In the genomic region with DNA sequence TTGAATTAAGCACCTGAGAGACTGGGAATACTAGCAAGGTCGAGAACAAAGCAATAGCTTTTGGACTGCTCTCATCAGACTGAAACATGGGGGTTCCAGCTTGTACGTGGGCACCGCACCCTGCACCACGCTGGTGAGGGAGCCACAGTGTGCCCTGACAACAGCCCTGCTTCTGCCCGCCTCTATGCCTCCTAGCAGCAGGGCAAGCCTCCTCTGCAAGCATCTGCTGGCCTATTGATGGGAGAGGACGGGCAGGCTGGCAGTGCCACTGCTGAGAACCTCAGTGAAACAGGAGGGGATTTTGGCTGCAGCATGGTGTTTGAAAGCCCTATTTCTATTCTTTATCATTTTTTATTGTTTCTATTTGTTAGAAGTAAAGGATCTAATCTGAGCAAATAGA, we compare ENCODE assay signal across 23 cellular contexts.
"Had no signal": no experiment of that assay in that cellular context is flagged by ENCODE, and none has a peak within 500 bp of the region (broad histone marks: within the 10 kb centered on the region; RNA-seq: fewer than 3 reads in every experiment).

No MANE protein-coding gene starts in this region.

- ATAC-seq: activated CD4-positive, CD25-positive, alpha-beta regulatory T cell treated with anti-CD3 and anti-CD28 coated beads, Interleukin-2, amount 50 U/mL, for 24 hours; activated CD8-positive, alpha-beta memory T cell treated with anti-CD3 and anti-CD28 coated beads, Interleukin-2, amount 10 ng/mL, durations not matched to agents 7 days and 5 days; esophagus mucosa; lower lobe of right lung; mucosa of descending colon; naive thymus-derived CD4-positive, alpha-beta T cell; SK-N-SH treated with all-trans-retinoic acid at 6 μM for 48 hours had no signal

- H3K27ac ChIP-seq: adrenal gland, lower lobe of right lung, neutrophil, parathyroid adenoma, skin epidermis, suprapubic skin had no signal

- H3K27me3 Mint-ChIP-seq: type B pancreatic cell had no signal

- H3K9me3 Mint-ChIP-seq: type B pancreatic cell had no signal

- H3K4me3 Mint-ChIP-seq: activated CD8-positive, alpha-beta memory T cell treated with anti-CD3 and anti-CD28 coated beads, Interleukin-2, amount 10 ng/mL, durations not matched to agents 7 days and 5 days; naive thymus-derived CD4-positive, alpha-beta T cell; type B pancreatic cell had no signal

- H3K36me3 Mint-ChIP-seq: activated CD8-positive, alpha-beta memory T cell treated with anti-CD3 and anti-CD28 coated beads, Interleukin-2, amount 10 ng/mL, durations not matched to agents 7 days and 5 days; naive thymus-derived CD4-positive, alpha-beta T cell; type B pancreatic cell had no signal

- DNase-seq: activated CD4-positive, alpha-beta T cell treated with anti-CD3 and anti-CD28 coated beads, Interleukin-2, amount 50 U/mL, for 4 hours; activated CD8-positive, alpha-beta memory T cell treated with anti-CD3 and anti-CD28 coated beads, Interleukin-2, amount 10 ng/mL, durations not matched to agents 7 days and 5 days; activated naive CD4-positive, alpha-beta T cell treated with anti-CD3 and anti-CD28 coated beads, Interleukin-2, amount 50 U/mL, for 16 hours; activated T-cell treated with anti-CD3 and anti-CD28 coated beads, Interleukin-2, amount 50 U/mL, for 1 hour; lower lobe of right lung; mucosa of descending colon; naive thymus-derived CD4-positive, alpha-beta T cell; retina; stimulated activated CD4-positive, alpha-beta T cell treated with anti-CD3 and anti-CD28 coated beads, Interleukin-15, amount 100 ng/mL, for 24 hours; stimulated activated CD4-positive, alpha-beta T cell treated with anti-CD3 and anti-CD28 coated beads, Interleukin-4, amount 100 ng/mL, for 24 hours; stimulated activated naive CD4-positive, alpha-beta T cell treated with Interleukin-2 at 50 U/mL for 16 hours; T-helper 1 cell; T1000 had no signal

- H3K4me1 Mint-ChIP-seq: activated CD8-positive, alpha-beta memory T cell treated with anti-CD3 and anti-CD28 coated beads, Interleukin-2, amount 10 ng/mL, durations not matched to agents 7 days and 5 days; naive thymus-derived CD4-positive, alpha-beta T cell had no signal

- H3K27ac Mint-ChIP-seq: activated CD8-positive, alpha-beta memory T cell treated with anti-CD3 and anti-CD28 coated beads, Interleukin-2, amount 10 ng/mL, durations not matched to agents 7 days and 5 days; activated T-helper 2 cell treated with anti-CD3 and anti-CD28 coated beads, Interferon-gamma antibody, Interleukin-2, Interleukin-4, amounts not matched to agents 10 μg/mL and 5 μg/mL and 100 μg/mL, durations not matched to agents 14 hours and 24 hours and 36 hours; naive thymus-derived CD4-positive, alpha-beta T cell; type B pancreatic cell had no signal
